ENCODE assay signal across 9 cellular contexts in the genomic region with DNA sequence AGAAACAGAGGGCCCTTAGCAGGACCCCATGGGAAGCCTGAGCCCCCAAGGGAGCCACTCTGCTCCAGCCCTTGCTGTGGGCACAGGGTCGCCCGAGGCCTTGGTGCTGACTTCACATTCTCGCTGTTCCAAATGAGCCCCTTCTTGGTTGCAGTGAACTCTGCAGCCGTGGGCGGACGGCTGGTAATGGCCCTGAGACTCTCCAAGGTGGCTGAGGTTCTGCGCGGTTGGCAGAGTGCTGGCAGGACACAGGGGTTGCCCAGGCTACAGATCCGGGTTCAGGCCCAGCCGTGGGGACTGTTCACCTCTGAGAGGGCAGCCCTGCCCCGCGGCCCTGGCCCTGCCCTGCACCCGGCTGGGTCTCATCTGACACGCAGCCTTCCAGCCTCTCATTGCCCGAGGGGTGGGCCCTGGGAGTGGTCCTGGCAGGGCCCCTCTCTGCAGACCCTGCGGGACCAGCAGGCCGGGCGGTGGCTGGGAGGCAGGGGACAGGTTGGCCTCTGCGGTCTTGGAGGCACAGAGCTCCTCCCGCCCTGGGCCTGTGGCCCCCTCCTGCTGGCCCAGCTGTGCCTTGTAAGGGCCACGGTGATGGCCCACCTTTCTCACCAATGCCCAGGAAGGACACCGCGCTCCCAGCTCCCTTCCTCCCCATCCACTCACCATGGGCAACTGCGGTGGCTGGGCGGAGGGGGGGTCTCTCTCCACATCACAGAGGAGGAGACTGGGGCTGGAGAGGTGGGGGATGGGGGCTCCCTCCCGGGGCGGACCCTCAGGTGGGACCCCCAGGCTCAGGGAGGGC. TPM values are rescaled to one million over a fixed set of nuclear protein-coding genes. Genes with fewer than 3 reads are reported as not detected.
DNase-seq lines count a peak whose midpoint lies in the region; ATAC-seq and TF ChIP-seq lines count a peak whose summit lies in the region.
"Had no signal": no experiment of that assay in that cellular context is flagged by ENCODE, and none has a peak within 500 bp of the region (broad histone marks: within the 10 kb centered on the region; RNA-seq: fewer than 3 reads in every experiment).

No MANE protein-coding gene starts in this region.

- no peaks in the 10 kb centered on the region for H3K4me1 ChIP-seq in HUES64 (ENCODE audit: insufficient read depth, low read length)
- peaks cover 19% of the 10 kb centered on the region for H3K4me1 ChIP-seq in neuron (ENCODE audit: insufficient read depth, low read length)
- peaks cover 0 to 16% (median 5%) of the 10 kb centered on the region in 3 donors for H3K4me1 ChIP-seq in gastroesophageal sphincter
- H3K4me1 ChIP-seq: pancreas had no signal

- no peak overlapping the region for H3K9ac ChIP-seq in HUES64 (ENCODE audit: low read depth, low read length)

- H3K4me3 ChIP-seq in HUES64 (ENCODE audit: low read length), result peak overlapping the region; percentile 45
- no peak overlapping the region for H3K4me3 ChIP-seq in neuron (ENCODE audit: low read length)
- H3K4me3 ChIP-seq in gastroesophageal sphincter, result peak overlapping the region in 1 of 2 donors; percentile 50

- H3K27ac ChIP-seq in HUES64 (ENCODE audit: low read depth, low read length), result no peak overlapping the region; the same call in 1 of the 2 replicates
- H3K27ac ChIP-seq in gastroesophageal sphincter, result peak overlapping the region in 1 of 4 donors; percentile 51
- H3K27ac ChIP-seq: pancreas had no signal

- no peak for DNase-seq in activated naive CD4-positive, alpha-beta T cell treated with Interleukin-2 at 50 U/mL for 16 hours
- DNase-seq in activated naive CD8-positive, alpha-beta T cell treated with anti-CD3 and anti-CD28 coated beads, Interleukin-2, amount 10 ng/mL, durations not matched to agents 7 days and 5 days, result no peak
- no peak for DNase-seq in stimulated activated CD4-positive, alpha-beta T cell treated with anti-CD3 and anti-CD28 coated beads, Interleukin-4, amount 100 ng/mL, for 4 hours

- WGBS in HUES64, result 65% methylated on average over 23 of the region's 27 CpGs
- 100% methylated on average over 1 of the region's 27 CpGs; no CpG with 5 or more reads in 1 of the 2 donors for WGBS in gastroesophageal sphincter (ENCODE audit: low coverage in 1 of 2), 2 donors

- peaks cover 3% of the 10 kb centered on the region for H3K36me3 Mint-ChIP-seq in activated naive CD4-positive, alpha-beta T cell treated with anti-CD3 and anti-CD28 coated beads, Interleukin-2, amount 50 U/mL, for 24 hours
- H3K36me3 Mint-ChIP-seq in activated naive CD8-positive, alpha-beta T cell treated with anti-CD3 and anti-CD28 coated beads, Interleukin-2, amount 10 ng/mL, durations not matched to agents 7 days and 5 days, result peaks cover 27% of the 10 kb centered on the region

- H2AFZ ChIP-seq in neuron (ENCODE audit: low read depth, low read length), result peak overlapping the region; percentile 32

- no peak overlapping the region for H3K4me3 Mint-ChIP-seq in activated naive CD4-positive, alpha-beta T cell treated with anti-CD3 and anti-CD28 coated beads, Interleukin-2, amount 50 U/mL, for 24 hours
- peak overlapping the region; percentile 75 for H3K4me3 Mint-ChIP-seq in activated naive CD8-positive, alpha-beta T cell treated with anti-CD3 and anti-CD28 coated beads, Interleukin-2, amount 10 ng/mL, durations not matched to agents 7 days and 5 days

- H3K27me3 ChIP-seq in HUES64 (ENCODE audit: insufficient read depth, low read length), result peaks cover 28% of the 10 kb centered on the region
- H3K27me3 ChIP-seq in neuron (ENCODE audit: insufficient read depth, low read length), result peaks cover 21% of the 10 kb centered on the region
- peaks cover 38% of the 10 kb centered on the region for H3K27me3 ChIP-seq in gastroesophageal sphincter
- H3K27me3 ChIP-seq: pancreas had no signal

- TF ChIP-seq EP300 in gastroesophageal sphincter (IDR thresholded peaks at IDR 0.05), result no peak

- TF ChIP-seq POLR2A in gastroesophageal sphincter (IDR thresholded peaks at IDR 0.05), result no peak

- POLR2A ChIA-PET in activated naive CD8-positive, alpha-beta T cell treated with anti-CD3 and anti-CD28 coated beads, Interleukin-2, amount 10 ng/mL, durations not matched to agents 7 days and 5 days (lab: Charles Lee), result interaction anchor here (0.7 to 2.9 kb wide), 4 partner anchors 17 to 102 kb away, joined by 3 to 16 read pairs (median 4); no protein-coding TSS in a partner anchor

- TF ChIP-seq CTCF in gastroesophageal sphincter (IDR thresholded peaks at IDR 0.05), result no peak

- H3K36me3 ChIP-seq in HUES64 (ENCODE audit: insufficient read depth, low read length), result no peaks in the 10 kb centered on the region
- no peaks in the 10 kb centered on the region for H3K36me3 ChIP-seq in neuron (ENCODE audit: insufficient read depth, low read length)
- H3K36me3 ChIP-seq in gastroesophageal sphincter, result no peaks in the 10 kb centered on the region
- H3K36me3 ChIP-seq: pancreas had no signal

- peaks cover 42% of the 10 kb centered on the region for H3K4me1 Mint-ChIP-seq in activated naive CD4-positive, alpha-beta T cell treated with anti-CD3 and anti-CD28 coated beads, Interleukin-2, amount 50 U/mL, for 24 hours
- H3K4me1 Mint-ChIP-seq in activated naive CD8-positive, alpha-beta T cell treated with anti-CD3 and anti-CD28 coated beads, Interleukin-2, amount 10 ng/mL, durations not matched to agents 7 days and 5 days, result peaks cover 63% of the 10 kb centered on the region

- peaks cover 2% of the 10 kb centered on the region for H3K27me3 Mint-ChIP-seq in activated naive CD4-positive, alpha-beta T cell treated with anti-CD3 and anti-CD28 coated beads, Interleukin-2, amount 50 U/mL, for 24 hours
- no peaks in the 10 kb centered on the region for H3K27me3 Mint-ChIP-seq in activated naive CD8-positive, alpha-beta T cell treated with anti-CD3 and anti-CD28 coated beads, Interleukin-2, amount 10 ng/mL, durations not matched to agents 7 days and 5 days

- peak; percentile 9 for ATAC-seq in activated naive CD8-positive, alpha-beta T cell treated with anti-CD3 and anti-CD28 coated beads, Interleukin-2, amount 10 ng/mL, durations not matched to agents 7 days and 5 days (ENCODE audit: low read depth)
- ATAC-seq in gastroesophageal sphincter, result no peak
- ATAC-seq in GM18517 (IDR thresholded peaks at IDR 0.05; ENCODE audit: unreplicated experiment), result no peak

- H3K9me3 Mint-ChIP-seq in activated naive CD4-positive, alpha-beta T cell treated with anti-CD3 and anti-CD28 coated beads, Interleukin-2, amount 50 U/mL, for 24 hours, result no peaks in the 10 kb centered on the region
- no peaks in the 10 kb centered on the region for H3K9me3 Mint-ChIP-seq in activated naive CD8-positive, alpha-beta T cell treated with anti-CD3 and anti-CD28 coated beads, Interleukin-2, amount 10 ng/mL, durations not matched to agents 7 days and 5 days

- no peaks in the 10 kb centered on the region for H3K9me3 ChIP-seq in HUES64 (ENCODE audit: insufficient read depth, low read depth, low read length)
- no peaks in the 10 kb centered on the region for H3K9me3 ChIP-seq in neuron (ENCODE audit: low read length)
- no peaks in the 10 kb centered on the region for H3K9me3 ChIP-seq in gastroesophageal sphincter
- H3K9me3 ChIP-seq: pancreas had no signal

- H3K27ac Mint-ChIP-seq in activated naive CD4-positive, alpha-beta T cell treated with anti-CD3 and anti-CD28 coated beads, Interleukin-2, amount 50 U/mL, for 24 hours, result peak overlapping the region; percentile 62
- H3K27ac Mint-ChIP-seq in activated naive CD8-positive, alpha-beta T cell treated with anti-CD3 and anti-CD28 coated beads, Interleukin-2, amount 10 ng/mL, durations not matched to agents 7 days and 5 days, result peak overlapping the region; percentile 85

RNA-seq across cellular contexts. Expression of gene AHRR, which starts 51.6 kb away (rescaled TPM):
- polyA plus RNA-seq in HUES64 (2013, experiment 1 of 2), result 0.45 TPM
- 0.44 TPM for polyA plus RNA-seq in HUES64 (2013, experiment 2 of 2)
- total RNA-seq in activated naive CD8-positive, alpha-beta T cell treated with anti-CD3 and anti-CD28 coated beads, Interleukin-2, amount 10 ng/mL, durations not matched to agents 7 days and 5 days, result 10 to 100 TPM; 35.7 to 41.6 TPM
- total RNA-seq in gastroesophageal sphincter, result 1 to 10 TPM in 1 of 4 donors, under 1 TPM in 3; 0.15 to 1.7 (median 0.45) TPM

Comparison
In these comparisons a context has a peak if more than half of its experiments do, and no peak if none do; other contexts are left out.
1. RNA of gene AHRR, which starts 51.6 kb away (total RNA-seq): 35.7 to 41.6 TPM in activated naive CD8-positive, alpha-beta T cell treated with anti-CD3 and anti-CD28 coated beads, Interleukin-2, amount 10 ng/mL, durations not matched to agents 7 days and 5 days; 0.15 to 1.7 TPM in gastroesophageal sphincter; every median in the first group is over 10 times any median in the second.